Comparison of ENCODE assay signal across 1 cellular context in genomic region chr17:4942760-4943508, GRCh38.
TF ChIP-seq lines count a peak whose summit lies in the region.

No MANE protein-coding gene starts in this region.

TF ChIP-seq in HepG2, 621 proteins besides CTCF, POLR2A, EP300 and RAD21:
- TF ChIP-seq SNAPC4 (CRISPR knock-in tag; IDR thresholded peaks at IDR 0.05): no peak
- TF ChIP-seq FOXO4 (CRISPR knock-in tag; conservative IDR thresholded peaks at IDR 0.05): 0 out of 2 replicates have a peak, but pooled peaks have one; percentile 17
- 0 out of 2 replicates have a peak, but pooled peaks have one; percentile 50 for TF ChIP-seq RBFOX2 (IDR thresholded peaks at IDR 0.05; ENCODE audit: low read depth, low read length)
- TF ChIP-seq TAF15 (IDR thresholded peaks at IDR 0.05; ENCODE audit: low read depth, low read length, poor library complexity, severe bottlenecking): no peak
- no peak for TF ChIP-seq ZKSCAN5 (CRISPR knock-in tag; IDR thresholded peaks at IDR 0.05)
- TF ChIP-seq POLR2G (IDR thresholded peaks at IDR 0.05; ENCODE audit: low read depth, low read length): peak; percentile 45; the same call in 1 of the 2 replicates
